Comparison of ENCODE assay signal across 17 cellular contexts in genomic region chr3:61110576-61110975, GRCh38.
A peak's percentile ranks its signal among the peaks of the same experiment; 100 is the strongest.
DNase-seq lines count a peak whose midpoint lies in the region; ATAC-seq and TF ChIP-seq lines count a peak whose summit lies in the region.
"Had no signal": no experiment of that assay in that cellular context is flagged by ENCODE, and none has a peak within 500 bp of the region (broad histone marks: within the 10 kb centered on the region; RNA-seq: fewer than 3 reads in every experiment).

No MANE protein-coding gene starts in this region.

- H3K4me3 Mint-ChIP-seq in activated naive CD4-positive, alpha-beta T cell treated with anti-CD3 and anti-CD28 coated beads, Interleukin-2, amount 50 U/mL, for 24 hours, result peak overlapping the region; percentile 53
- no peak overlapping the region for H3K4me3 Mint-ChIP-seq in osteocyte (ENCODE audit: unreplicated experiment)
- H3K4me3 Mint-ChIP-seq: activated T-cell treated with anti-CD3 and anti-CD28 coated beads, Interleukin-2, amount 50 U/mL, for 24 hours; central memory CD8-positive, alpha-beta T cell; neural progenitor cell had no signal

- H3K4me1 ChIP-seq in mucosa of descending colon (ENCODE audit: low read depth), result peaks cover 3% of the 10 kb centered on the region
- H3K4me1 ChIP-seq: uterus had no signal

- intact Hi-C loops in mucosa of descending colon (cut with DNase I, micrococcal nuclease), result no loop called here

- H3K9me3 ChIP-seq in mucosa of descending colon, result no peaks in the 10 kb centered on the region
- H3K9me3 ChIP-seq: uterus had no signal

- no peaks in the 10 kb centered on the region for H3K27me3 Mint-ChIP-seq in activated naive CD4-positive, alpha-beta T cell treated with anti-CD3 and anti-CD28 coated beads, Interleukin-2, amount 50 U/mL, for 24 hours
- H3K27me3 Mint-ChIP-seq in osteocyte (ENCODE audit: unreplicated experiment), result peaks cover 6% of the 10 kb centered on the region

- H3K36me3 ChIP-seq in mucosa of descending colon (ENCODE audit: low read depth), result no peaks in the 10 kb centered on the region
- H3K36me3 ChIP-seq: neural progenitor cell, uterus had no signal

- no peak for DNase-seq in activated naive CD4-positive, alpha-beta T cell (lab: John Stamatoyannopoulos, UW)
- DNase-seq in mucosa of descending colon (no peak), osteocyte (ENCODE audit: extremely low spot score, unreplicated experiment) (no peak), NCI-H446 (lab: John Stamatoyannopoulos, UW) (no peak), kidney glomerular epithelial cell (lab: John Stamatoyannopoulos, UW) (no peak)
- DNase-seq: activated CD4-positive, alpha-beta T cell treated with anti-CD3 and anti-CD28 coated beads, Interleukin-2, amount 50 U/mL, for 1 hour; activated T-cell treated with anti-CD3 and anti-CD28 coated beads, Interleukin-2, amount 50 U/mL, for 24 hours; kidney; NCI-H526 treated with DMSO at 0.1 percent for 48 hours; retina; T-helper 9 cell; uterus had no signal

- H3K27ac Mint-ChIP-seq in activated naive CD4-positive, alpha-beta T cell treated with anti-CD3 and anti-CD28 coated beads, Interleukin-2, amount 50 U/mL, for 24 hours, result no peak overlapping the region
- H3K27ac Mint-ChIP-seq in osteocyte (ENCODE audit: unreplicated experiment), result no peak overlapping the region
- H3K27ac Mint-ChIP-seq: activated T-cell treated with anti-CD3 and anti-CD28 coated beads, Interleukin-2, amount 50 U/mL, for 24 hours; neural progenitor cell had no signal

- peaks cover 26% of the 10 kb centered on the region for H3K4me1 Mint-ChIP-seq in activated naive CD4-positive, alpha-beta T cell treated with anti-CD3 and anti-CD28 coated beads, Interleukin-2, amount 50 U/mL, for 24 hours
- no peaks in the 10 kb centered on the region for H3K4me1 Mint-ChIP-seq in osteocyte (ENCODE audit: unreplicated experiment)
- H3K4me1 Mint-ChIP-seq: central memory CD8-positive, alpha-beta T cell had no signal

- TF ChIP-seq CTCF in mucosa of descending colon (IDR thresholded peaks at IDR 0.05) (no peak), osteocyte (IDR thresholded peaks at IDR 0.05) (no peak)

- ATAC-seq in GM21526 (IDR thresholded peaks at IDR 0.05; ENCODE audit: low FRiP score, unreplicated experiment) (peak; percentile 53), HG03354 (IDR thresholded peaks at IDR 0.05; ENCODE audit: poor library complexity, severe bottlenecking, unreplicated experiment) (peak; percentile 52), mucosa of descending colon (peak; percentile 76)

- H3K36me3 Mint-ChIP-seq in activated naive CD4-positive, alpha-beta T cell treated with anti-CD3 and anti-CD28 coated beads, Interleukin-2, amount 50 U/mL, for 24 hours, result no peaks in the 10 kb centered on the region
- H3K36me3 Mint-ChIP-seq in osteocyte (ENCODE audit: unreplicated experiment), result no peaks in the 10 kb centered on the region
- H3K36me3 Mint-ChIP-seq: neural progenitor cell had no signal

- H3K4me3 ChIP-seq in mucosa of descending colon, result no peak overlapping the region
- H3K4me3 ChIP-seq: neural progenitor cell, uterus had no signal

- H3K9me3 Mint-ChIP-seq in activated naive CD4-positive, alpha-beta T cell treated with anti-CD3 and anti-CD28 coated beads, Interleukin-2, amount 50 U/mL, for 24 hours, result no peaks in the 10 kb centered on the region
- H3K9me3 Mint-ChIP-seq in osteocyte (ENCODE audit: unreplicated experiment), result no peaks in the 10 kb centered on the region
- H3K9me3 Mint-ChIP-seq: neural progenitor cell had no signal
